18 cellular contexts compared by ENCODE assay signal in genomic region chr4:647481-647880, GRCh38. TPM values are rescaled to one million over a fixed set of nuclear protein-coding genes. Genes with fewer than 3 reads are reported as not detected.
A peak's percentile ranks its signal among the peaks of the same experiment; 100 is the strongest.
DNase-seq lines count a peak whose midpoint lies in the region; ATAC-seq, FAIRE-seq and TF ChIP-seq lines count a peak whose summit lies in the region.
"Had no signal": no experiment of that assay in that cellular context is flagged by ENCODE, and none has a peak within 500 bp of the region (broad histone marks: within the 10 kb centered on the region; RNA-seq: fewer than 3 reads in every experiment).

No MANE protein-coding gene starts in this region.

- H3K27ac ChIP-seq in left ventricle myocardium inferior (replicated peaks) = no peak overlapping the region
- H3K27ac ChIP-seq in WERI-Rb-1 = peak overlapping the region; percentile 92
- no peak overlapping the region for H3K27ac ChIP-seq in spleen
- H3K27ac ChIP-seq in A673 (ENCODE audit: low read depth, low read length, poor library complexity, severe bottlenecking) = no peak overlapping the region

- ATAC-seq in Right ventricle myocardium superior (ENCODE audit: poor library complexity) = no peak
- no peak for ATAC-seq in mucosa of descending colon
- ATAC-seq: CD8-positive, alpha-beta T cell had no signal

- peak; percentile 24 for DNase-seq in Right ventricle myocardium superior
- no peak for DNase-seq in left ventricle myocardium inferior
- DNase-seq in WERI-Rb-1 = peak; percentile 84
- DNase-seq in mucosa of descending colon = peak in 2 of 3 donors; percentile 12 to 19
- DNase-seq in spleen = peak; percentile 30
- no peak for DNase-seq in frontal cortex (ENCODE audit: low spot score in 2 of 2)
- no peak for DNase-seq in A673 (ENCODE audit: low spot score)
- DNase-seq: CD8-positive, alpha-beta T cell; COR-L47; DMS153; DND-41; GF-D8 had no signal

- WGBS in spleen, 5 donors = 66 to 85% (median 72%) methylated on average over 10 to 13 of the region's 13 CpGs

- H3K27me3 ChIP-seq in left ventricle myocardium inferior (ENCODE audit: low read depth) = peaks cover 78% of the 10 kb centered on the region
- no peaks in the 10 kb centered on the region for H3K27me3 ChIP-seq in WERI-Rb-1 (ENCODE audit: insufficient read depth, low read depth, severe bottlenecking)
- H3K27me3 ChIP-seq in spleen (replicated peaks in 1 of 7) = peaks cover 0 to 61% (median 17%) of the 10 kb centered on the region in 7 donors
- H3K27me3 ChIP-seq in A673 (replicated peaks; ENCODE audit: insufficient read depth, low read depth, low read length, poor library complexity) = peaks cover 4% of the 10 kb centered on the region

- H3K4me1 ChIP-seq in left ventricle myocardium inferior (peaks cover 4% of the 10 kb centered on the region), mucosa of descending colon (ENCODE audit: low read depth) (no peaks in the 10 kb centered on the region), spleen (no peaks in the 10 kb centered on the region), A673 (ENCODE audit: insufficient read depth, low read length, poor library complexity, severe bottlenecking) (no peaks in the 10 kb centered on the region)
- H3K4me1 ChIP-seq: HAP-1 had no signal

- no TSS peak for BruUV-seq in A673 (replicated peaks; lab: Mats Ljungman, UMichigan)

- POLR2A ChIA-PET in A673 (lab: Charles Lee; ENCODE audit: low non-redundant PET) = no interaction called here

- TF ChIP-seq POLR2A in spleen (IDR thresholded peaks at IDR 0.05) = no peak

- TF ChIP-seq CTCF in left ventricle myocardium inferior (IDR thresholded peaks at IDR 0.05; ENCODE audit: borderline replicate concordance) (no peak), WERI-Rb-1 (IDR thresholded peaks at IDR 0.05; ENCODE audit: low read depth, low read length) (no peak), mucosa of descending colon (IDR thresholded peaks at IDR 0.05) (no peak), spleen (IDR thresholded peaks at IDR 0.05 in 8 of 11, conservative IDR thresholded peaks at IDR 0.05 in 3 of 11) (no peak), A673 (conservative IDR thresholded peaks at IDR 0.05; ENCODE audit: low read depth, low read length) (no peak)

- H3K36me3 ChIP-seq in left ventricle myocardium inferior = no peaks in the 10 kb centered on the region
- H3K36me3 ChIP-seq in WERI-Rb-1 = peaks cover 26% of the 10 kb centered on the region
- H3K36me3 ChIP-seq in mucosa of descending colon (ENCODE audit: low read depth) = no peaks in the 10 kb centered on the region
- no peaks in the 10 kb centered on the region for H3K36me3 ChIP-seq in spleen
- no peaks in the 10 kb centered on the region for H3K36me3 ChIP-seq in A673 (ENCODE audit: insufficient read depth, low read length, poor library complexity, severe bottlenecking)
- H3K36me3 ChIP-seq: HAP-1 had no signal

- FAIRE-seq in frontal cortex (lab: Jason Lieb, UNC) = no peak
- FAIRE-seq: A204.1, D721Med, H1 had no signal

- H3K9me3 ChIP-seq in left ventricle myocardium inferior (replicated peaks) = peaks cover 11% of the 10 kb centered on the region
- H3K9me3 ChIP-seq in WERI-Rb-1 (ENCODE audit: severe bottlenecking) = peaks cover 2% of the 10 kb centered on the region
- no peaks in the 10 kb centered on the region for H3K9me3 ChIP-seq in mucosa of descending colon
- H3K9me3 ChIP-seq in spleen = peaks cover 0 to 22% (median 7%) of the 10 kb centered on the region in 8 donors
- H3K9me3 ChIP-seq in A673 (ENCODE audit: low read depth, low read length, poor library complexity, severe bottlenecking) = no peaks in the 10 kb centered on the region
- H3K9me3 ChIP-seq: HAP-1 had no signal

- CTCF ChIA-PET in A673 (lab: Charles Lee) = no interaction called here

- H3K4me3 ChIP-seq in left ventricle myocardium inferior (no peak overlapping the region), WERI-Rb-1 (ENCODE audit: low read depth, low read length) (no peak overlapping the region), mucosa of descending colon (no peak overlapping the region), spleen (no peak overlapping the region), A673 (ENCODE audit: low read depth, low read length, poor library complexity, severe bottlenecking) (no peak overlapping the region)
- H3K4me3 ChIP-seq: HAP-1 had no signal

- intact Hi-C loops in Right ventricle myocardium superior (cut with DNase I) = no loop called here
- intact Hi-C loops in left ventricle myocardium inferior (cut with micrococcal nuclease) = no loop called here
- intact Hi-C loops in mucosa of descending colon (cut with DNase I, micrococcal nuclease) = no loop called here
- intact Hi-C loops in spleen (cut with DNase I; ENCODE audit: low total_unique reads) = no loop called here
- intact Hi-C loops in A673 (cut with micrococcal nuclease; ENCODE audit: unreplicated experiment) = no loop called here

RNA-seq across cellular contexts. Expression of gene PDE6B, which starts 22.1 kb away (rescaled TPM):
- total RNA-seq in Right ventricle myocardium superior (1.1 TPM), left ventricle myocardium inferior (2.7 TPM), mucosa of descending colon (1 to 10 TPM; 1.0 to 2.9 (median 1.2) TPM), spleen (10 to 100 TPM in 6 of 7 donors, 1 to 10 TPM in 1; 10.0 to 19.8 (median 15.8) TPM), frontal cortex (2.0 TPM), A673 (2021) (10.4 and 12.9 TPM in 2 replicates)
- 1 to 10 TPM; 4.4 to 7.7 (median 6.1) TPM for polyA plus RNA-seq in spleen

RNA-seq across cellular contexts. Expression of gene ATP5ME, which starts 26.6 kb away (rescaled TPM):
- 1,145 TPM for total RNA-seq in Right ventricle myocardium superior
- total RNA-seq in left ventricle myocardium inferior = 914 TPM
- 100 to 1,000 TPM; 330 to 467 (median 399) TPM for total RNA-seq in mucosa of descending colon
- total RNA-seq in spleen = 100 to 1,000 TPM in 4 of 7 donors, 10 to 100 TPM in 3; 51.7 to 187 (median 160) TPM
- polyA plus RNA-seq in spleen = 100 to 1,000 TPM; 444 to 497 (median 461) TPM
- total RNA-seq in frontal cortex = 70.9 TPM
- total RNA-seq in A673 (2021) = 362 and 383 TPM in 2 replicates

RNA-seq across cellular contexts. Expression of gene MYL5, which starts 26.9 kb away (rescaled TPM):
- total RNA-seq in Right ventricle myocardium superior (3.7 TPM), left ventricle myocardium inferior (4.5 TPM), mucosa of descending colon (10 to 100 TPM; 26.1 to 52.5 (median 50.7) TPM), spleen (10 to 100 TPM in 6 of 7 donors, 1 to 10 TPM in 1; 9.2 to 28.2 (median 14.6) TPM), frontal cortex (3.7 TPM), A673 (2021) (11.7 and 13.0 TPM in 2 replicates)
- polyA plus RNA-seq in spleen = 10 to 100 TPM; 18.9 to 32.6 (median 20.0) TPM

RNA-seq across cellular contexts. Expression of gene SLC49A3, which starts 41.5 kb away (rescaled TPM):
- total RNA-seq in Right ventricle myocardium superior (14.6 TPM), left ventricle myocardium inferior (12.0 TPM), mucosa of descending colon (10 to 100 TPM in 2 of 3 donors, 1 to 10 TPM in 1; 9.9 to 14.1 (median 11.5) TPM), spleen (10 to 100 TPM; 11.2 to 28.8 (median 21.2) TPM), frontal cortex (0.82 TPM), A673 (2021) (0.47 and 1.7 TPM in 2 replicates)
- polyA plus RNA-seq in spleen = 10 to 100 TPM in 2 of 3 donors, 1 to 10 TPM in 1; 5.6 to 19.3 (median 11.7) TPM
- total RNA-seq: HT1080 had no signal
- polyA plus RNA-seq: AG04450 had no signal

RNA-seq across cellular contexts. Expression of gene PCGF3, which starts 58.2 kb away (rescaled TPM):
- total RNA-seq in Right ventricle myocardium superior (20.8 TPM), left ventricle myocardium inferior (21.5 TPM), mucosa of descending colon (10 to 100 TPM; 45.5 to 66.9 (median 56.7) TPM), spleen (100 to 1,000 TPM in 1 of 7 donors, 10 to 100 TPM in 6; 52.0 to 102 (median 80.3) TPM), frontal cortex (62.8 TPM), A673 (2021) (83.5 and 83.9 TPM in 2 replicates)
- polyA plus RNA-seq in spleen = 10 to 100 TPM; 29.7 to 84.2 (median 53.3) TPM

Comparison
In these comparisons a context has a peak if more than half of its experiments do, and no peak if none do; other contexts are left out.
1. DNase-seq: peak in Right ventricle myocardium superior (single experiment), WERI-Rb-1 (single experiment), mucosa of descending colon (2 of 3) and spleen (single experiment); none in left ventricle myocardium inferior (single experiment), frontal cortex (0 of 2) and A673 (single experiment).